ENCODE assay signal across 10 cellular contexts in the genomic region with DNA sequence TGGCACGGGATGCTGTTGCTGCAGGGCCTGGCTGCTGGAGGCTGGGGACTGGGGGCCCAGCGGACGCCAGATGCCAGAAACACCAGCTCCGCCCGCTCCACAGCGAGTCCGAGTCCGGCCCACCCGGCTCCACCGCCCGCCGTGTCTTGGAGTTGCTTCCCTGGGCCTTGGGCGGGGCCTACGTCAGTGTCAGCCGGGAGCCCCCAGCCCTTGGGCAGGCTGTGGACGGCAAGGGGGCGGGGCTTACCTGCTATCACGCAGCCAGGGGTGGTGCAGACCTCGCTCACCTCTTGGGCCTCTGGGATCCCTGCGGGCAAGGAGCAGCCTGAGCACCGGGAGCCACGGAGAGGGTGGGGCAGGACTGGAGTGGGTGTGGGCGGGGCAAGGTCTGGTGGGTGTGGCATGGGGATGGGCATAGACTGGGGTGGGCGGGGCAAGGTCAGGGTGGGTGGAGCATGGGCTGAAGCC. TPM values are rescaled to one million over a fixed set of nuclear protein-coding genes. Genes with fewer than 3 reads are reported as not detected.
DNase-seq lines count a peak whose midpoint lies in the region; ATAC-seq and TF ChIP-seq lines count a peak whose summit lies in the region.
"Had no signal": no experiment of that assay in that cellular context is flagged by ENCODE, and none has a peak within 500 bp of the region (broad histone marks: within the 10 kb centered on the region; RNA-seq: fewer than 3 reads in every experiment).

No MANE protein-coding gene starts in this region.

- H3K27me3 Mint-ChIP-seq in activated CD4-positive, alpha-beta memory T cell treated with anti-CD3 and anti-CD28 coated beads for 36 hours = peaks cover 2% of the 10 kb centered on the region
- peaks cover 3% of the 10 kb centered on the region for H3K27me3 Mint-ChIP-seq in activated CD4-positive, alpha-beta memory T cell treated with anti-CD3 and anti-CD28 coated beads, Interleukin-2, amount 10 ng/mL, durations not matched to agents 7 days and 5 days
- no peaks in the 10 kb centered on the region for H3K27me3 Mint-ChIP-seq in glutamatergic neuron (ENCODE audit: unreplicated experiment)

- no peak for ATAC-seq in GM18907 (IDR thresholded peaks at IDR 0.05; ENCODE audit: unreplicated experiment)
- ATAC-seq in HG02885 (IDR thresholded peaks at IDR 0.05; ENCODE audit: poor library complexity, unreplicated experiment) = no peak

- no peak for TF ChIP-seq CTCF in glutamatergic neuron (IDR thresholded peaks at IDR 0.05; ENCODE audit: partially characterized antibody, unreplicated experiment)

- no peaks in the 10 kb centered on the region for H3K4me1 Mint-ChIP-seq in activated CD4-positive, alpha-beta memory T cell treated with anti-CD3 and anti-CD28 coated beads for 36 hours (ENCODE audit: low read depth)
- H3K4me1 Mint-ChIP-seq in activated CD4-positive, alpha-beta memory T cell treated with anti-CD3 and anti-CD28 coated beads, Interleukin-2, amount 10 ng/mL, durations not matched to agents 7 days and 5 days = no peaks in the 10 kb centered on the region
- H3K4me1 Mint-ChIP-seq in glutamatergic neuron (ENCODE audit: low read depth, unreplicated experiment) = no peaks in the 10 kb centered on the region
- H3K4me1 Mint-ChIP-seq: mesothelial cell of epicardium had no signal

- no peak overlapping the region for H3K27ac Mint-ChIP-seq in activated CD4-positive, alpha-beta memory T cell treated with anti-CD3 and anti-CD28 coated beads for 36 hours
- H3K27ac Mint-ChIP-seq in activated CD4-positive, alpha-beta memory T cell treated with anti-CD3 and anti-CD28 coated beads, Interleukin-2, amount 10 ng/mL, durations not matched to agents 7 days and 5 days = no peak overlapping the region
- no peak overlapping the region for H3K27ac Mint-ChIP-seq in glutamatergic neuron (ENCODE audit: unreplicated experiment)
- H3K27ac Mint-ChIP-seq: CD8-positive, alpha-beta memory T cell; mesothelial cell of epicardium had no signal

- H3K9me3 Mint-ChIP-seq in activated CD4-positive, alpha-beta memory T cell treated with anti-CD3 and anti-CD28 coated beads for 36 hours = peaks cover 15% of the 10 kb centered on the region
- H3K9me3 Mint-ChIP-seq in activated CD4-positive, alpha-beta memory T cell treated with anti-CD3 and anti-CD28 coated beads, Interleukin-2, amount 10 ng/mL, durations not matched to agents 7 days and 5 days = peaks cover 18% of the 10 kb centered on the region
- H3K9me3 Mint-ChIP-seq in glutamatergic neuron (ENCODE audit: unreplicated experiment) = peaks cover 6% of the 10 kb centered on the region

- in situ Hi-C loops in SK-MEL-5 (cut with HindIII; ENCODE audit: low pct_unique_long_range_greater_than_20kb, low sequenced_read_pairs) = no loop called here

- H3K4me3 Mint-ChIP-seq in activated CD4-positive, alpha-beta memory T cell treated with anti-CD3 and anti-CD28 coated beads for 36 hours = no peak overlapping the region
- H3K4me3 Mint-ChIP-seq in activated CD4-positive, alpha-beta memory T cell treated with anti-CD3 and anti-CD28 coated beads, Interleukin-2, amount 10 ng/mL, durations not matched to agents 7 days and 5 days = no peak overlapping the region
- H3K4me3 Mint-ChIP-seq in glutamatergic neuron (ENCODE audit: unreplicated experiment) = no peak overlapping the region
- H3K4me3 Mint-ChIP-seq: CD8-positive, alpha-beta memory T cell; mesothelial cell of epicardium had no signal

- peaks cover 2% of the 10 kb centered on the region for H3K36me3 Mint-ChIP-seq in activated CD4-positive, alpha-beta memory T cell treated with anti-CD3 and anti-CD28 coated beads for 36 hours
- no peaks in the 10 kb centered on the region for H3K36me3 Mint-ChIP-seq in activated CD4-positive, alpha-beta memory T cell treated with anti-CD3 and anti-CD28 coated beads, Interleukin-2, amount 10 ng/mL, durations not matched to agents 7 days and 5 days (ENCODE audit: low read depth)
- H3K36me3 Mint-ChIP-seq in glutamatergic neuron (ENCODE audit: unreplicated experiment) = peaks cover 5% of the 10 kb centered on the region
- H3K36me3 Mint-ChIP-seq: mesothelial cell of epicardium had no signal

- POLR2A ChIA-PET in activated CD4-positive, alpha-beta memory T cell treated with anti-CD3 and anti-CD28 coated beads for 36 hours (lab: Charles Lee) = no interaction called here
- POLR2A ChIA-PET in activated CD4-positive, alpha-beta memory T cell treated with anti-CD3 and anti-CD28 coated beads, Interleukin-2, amount 10 ng/mL, durations not matched to agents 7 days and 5 days (lab: Charles Lee) = no interaction called here

- intact Hi-C loops in activated CD4-positive, alpha-beta memory T cell treated with anti-CD3 and anti-CD28 coated beads for 36 hours (cut with micrococcal nuclease) = no loop called here

- peak; percentile 44 for DNase-seq in activated CD4-positive, alpha-beta memory T cell treated with anti-CD3 and anti-CD28 coated beads for 36 hours
- no peak for DNase-seq in activated CD4-positive, alpha-beta memory T cell treated with anti-CD3 and anti-CD28 coated beads, Interleukin-2, amount 10 ng/mL, durations not matched to agents 7 days and 5 days
- DNase-seq in SK-MEL-5 (ENCODE audit: low read depth, low spot score) (peak; percentile 13), glutamatergic neuron (peak; percentile 55), DMS79 treated with DMSO at 0.1 percent for 48 hours (lab: John Stamatoyannopoulos, UW) (no peak)
- DNase-seq in stimulated activated CD8-positive, alpha-beta memory T cell treated with anti-CD3 and anti-CD28 coated beads, Interleukin-4, amount 100 ng/mL, for 48 hours = peak; percentile 67

- CTCF ChIA-PET in activated CD4-positive, alpha-beta memory T cell treated with anti-CD3 and anti-CD28 coated beads for 36 hours (lab: Charles Lee) = no interaction called here
- CTCF ChIA-PET in activated CD4-positive, alpha-beta memory T cell treated with anti-CD3 and anti-CD28 coated beads, Interleukin-2, amount 10 ng/mL, durations not matched to agents 7 days and 5 days (lab: Charles Lee) = no interaction called here

RNA-seq across cellular contexts. Expression of gene MMEL1, which starts 21.7 kb away (rescaled TPM):
- 1 to 10 TPM in 1 of 2 experiments, under 1 TPM in 1; 1.00 to 1.2 TPM for total RNA-seq in activated CD4-positive, alpha-beta memory T cell treated with anti-CD3 and anti-CD28 coated beads for 36 hours
- 1 to 10 TPM; 1.0 to 1.5 TPM for total RNA-seq in activated CD4-positive, alpha-beta memory T cell treated with anti-CD3 and anti-CD28 coated beads, Interleukin-2, amount 10 ng/mL, durations not matched to agents 7 days and 5 days
- not detected in 2 replicates for total RNA-seq in SK-MEL-5 (2014; rRNA removed; shearing (Covaris generic))
- polyA plus RNA-seq in SK-MEL-5 (2015; cell fraction: cytosol; rRNA removed) = 0.04 and 1.3 TPM in 2 replicates
- polyA plus RNA-seq in SK-MEL-5 (2015; cell fraction: nucleus; rRNA removed) = not detected in 2 replicates
- total RNA-seq in glutamatergic neuron (ENCODE audit: unreplicated experiment) = 4.0 TPM

RNA-seq across cellular contexts. Expression of gene PRXL2B, which starts 24.5 kb away (rescaled TPM):
- 10 to 100 TPM; 28.2 to 34.6 TPM for total RNA-seq in activated CD4-positive, alpha-beta memory T cell treated with anti-CD3 and anti-CD28 coated beads for 36 hours
- 10 to 100 TPM; 17.0 to 22.2 TPM for total RNA-seq in activated CD4-positive, alpha-beta memory T cell treated with anti-CD3 and anti-CD28 coated beads, Interleukin-2, amount 10 ng/mL, durations not matched to agents 7 days and 5 days
- total RNA-seq in SK-MEL-5 (2014; rRNA removed; shearing (Covaris generic)) = 11.4 and 11.7 TPM in 2 replicates
- polyA plus RNA-seq in SK-MEL-5 (2015; cell fraction: cytosol; rRNA removed) = 25.0 and 25.7 TPM in 2 replicates
- 39.2 and 39.3 TPM in 2 replicates for polyA plus RNA-seq in SK-MEL-5 (2015; cell fraction: nucleus; rRNA removed)
- 46.1 TPM for total RNA-seq in glutamatergic neuron (ENCODE audit: unreplicated experiment)

RNA-seq across cellular contexts. Expression of gene TNFRSF14, which starts 54.9 kb away (rescaled TPM):
- total RNA-seq in activated CD4-positive, alpha-beta memory T cell treated with anti-CD3 and anti-CD28 coated beads for 36 hours = 100 to 1,000 TPM; 145 to 152 TPM
- 100 to 1,000 TPM; 171 to 173 TPM for total RNA-seq in activated CD4-positive, alpha-beta memory T cell treated with anti-CD3 and anti-CD28 coated beads, Interleukin-2, amount 10 ng/mL, durations not matched to agents 7 days and 5 days
- 291 and 303 TPM in 2 replicates for total RNA-seq in SK-MEL-5 (2014; rRNA removed; shearing (Covaris generic))
- polyA plus RNA-seq in SK-MEL-5 (2015; cell fraction: cytosol; rRNA removed) = 367 and 374 TPM in 2 replicates
- polyA plus RNA-seq in SK-MEL-5 (2015; cell fraction: nucleus; rRNA removed) = 3,409 and 3,543 TPM in 2 replicates
- 1.2 TPM for total RNA-seq in glutamatergic neuron (ENCODE audit: unreplicated experiment)

Comparison
In these comparisons a context has a peak if more than half of its experiments do, and no peak if none do; other contexts are left out.
1. DNase-seq: peak in activated CD4-positive, alpha-beta memory T cell treated with anti-CD3 and anti-CD28 coated beads for 36 hours (single experiment), SK-MEL-5 (single experiment), glutamatergic neuron (single experiment) and stimulated activated CD8-positive, alpha-beta memory T cell treated with anti-CD3 and anti-CD28 coated beads, Interleukin-4, amount 100 ng/mL, for 48 hours (single experiment); none in activated CD4-positive, alpha-beta memory T cell treated with anti-CD3 and anti-CD28 coated beads, Interleukin-2, amount 10 ng/mL, durations not matched to agents 7 days and 5 days (single experiment) and DMS79 treated with DMSO at 0.1 percent for 48 hours (single experiment).
2. RNA of gene TNFRSF14, which starts 54.9 kb away (total RNA-seq): 291 to 303 TPM in SK-MEL-5, 171 to 173 TPM in activated CD4-positive, alpha-beta memory T cell treated with anti-CD3 and anti-CD28 coated beads, Interleukin-2, amount 10 ng/mL, durations not matched to agents 7 days and 5 days and 145 to 152 TPM in activated CD4-positive, alpha-beta memory T cell treated with anti-CD3 and anti-CD28 coated beads for 36 hours; 1.2 TPM in glutamatergic neuron (single experiment); every median in the first group is over 10 times any median in the second.